Comparison of ENCODE assay signal across 17 cellular contexts in genomic region chr20:52965380-52965779, GRCh38.
"Had no signal": no experiment of that assay in that cellular context is flagged by ENCODE, and none has a peak within 500 bp of the region (broad histone marks: within the 10 kb centered on the region; RNA-seq: fewer than 3 reads in every experiment).

No MANE protein-coding gene starts in this region.

- H3K9me3 ChIP-seq: lower lobe of right lung, stomach, testis, upper lobe of right lung had no signal

- H3K27ac Mint-ChIP-seq: activated naive CD8-positive, alpha-beta T cell treated with anti-CD3 and anti-CD28 coated beads, Interleukin-2, amount 10 ng/mL, durations not matched to agents 7 days and 5 days; activated T-helper 1 cell treated with anti-CD3 and anti-CD28 coated beads, Interleukin-12 subunit alpha, Interleukin-12 subunit beta, Interleukin-2, Interleukin-4 antibody, amounts not matched to agents 30 ng/mL and 10 ng/mL and 1 ng/mL, durations not matched to agents 14 hours and 24 hours and 36 hours; mesothelial cell of epicardium had no signal

- H3K9me3 Mint-ChIP-seq: activated T-helper 1 cell treated with anti-CD3 and anti-CD28 coated beads, Interleukin-12 subunit alpha, Interleukin-12 subunit beta, Interleukin-2, Interleukin-4 antibody, amounts not matched to agents 30 ng/mL and 10 ng/mL and 1 ng/mL, durations not matched to agents 14 hours and 24 hours and 36 hours; mesothelial cell of epicardium; neural crest cell had no signal

- H3K4me3 ChIP-seq: lower lobe of right lung, stomach, testis, upper lobe of right lung had no signal

- H3K36me3 Mint-ChIP-seq: mesothelial cell of epicardium had no signal

- H3K4me1 Mint-ChIP-seq: activated naive CD8-positive, alpha-beta T cell treated with anti-CD3 and anti-CD28 coated beads, Interleukin-2, amount 10 ng/mL, durations not matched to agents 7 days and 5 days had no signal

- H3K4me3 Mint-ChIP-seq: activated naive CD8-positive, alpha-beta T cell treated with anti-CD3 and anti-CD28 coated beads, Interleukin-2, amount 10 ng/mL, durations not matched to agents 7 days and 5 days; activated T-helper 1 cell treated with anti-CD3 and anti-CD28 coated beads, Interleukin-12 subunit alpha, Interleukin-12 subunit beta, Interleukin-2, Interleukin-4 antibody, amounts not matched to agents 30 ng/mL and 10 ng/mL and 1 ng/mL, durations not matched to agents 14 hours and 24 hours and 36 hours; mesothelial cell of epicardium; neural crest cell had no signal

- ATAC-seq: lower lobe of right lung, upper lobe of right lung had no signal

- H3K36me3 ChIP-seq: brain microvascular endothelial cell, lower lobe of right lung, stomach, upper lobe of right lung had no signal

- H3K27ac ChIP-seq: brain microvascular endothelial cell, lower lobe of right lung, stomach, testis, upper lobe of right lung had no signal

- H3K27me3 ChIP-seq: brain microvascular endothelial cell, stomach, testis had no signal

- FAIRE-seq: frontal cortex had no signal

- DNase-seq: activated CD4-positive, CD25-positive, alpha-beta regulatory T cell treated with anti-CD3 and anti-CD28 coated beads, Interleukin-2, amount 50 U/mL, for 72 hours; activated naive CD8-positive, alpha-beta T cell treated with anti-CD3 and anti-CD28 coated beads, Interleukin-2, amount 10 ng/mL, durations not matched to agents 7 days and 5 days; anterior cingulate cortex; brain microvascular endothelial cell; effector memory CD4-positive, alpha-beta T cell; head of caudate nucleus; lower lobe of right lung; stimulated activated CD4-positive, alpha-beta T cell treated with anti-CD3 and anti-CD28 coated beads, Interleukin-12 subunit alpha, Interleukin-12 subunit beta, amount 100 ng/mL, for 4 hours; stimulated activated CD4-positive, alpha-beta T cell treated with anti-CD3 and anti-CD28 coated beads, Interleukin-2, amount 100 ng/mL, for 24 hours; stomach; T1000; testis; upper lobe of right lung had no signal

- H3K4me1 ChIP-seq: lower lobe of right lung, stomach, testis, upper lobe of right lung had no signal
